ENCODE assay signal across 21 cellular contexts in the genomic region with DNA sequence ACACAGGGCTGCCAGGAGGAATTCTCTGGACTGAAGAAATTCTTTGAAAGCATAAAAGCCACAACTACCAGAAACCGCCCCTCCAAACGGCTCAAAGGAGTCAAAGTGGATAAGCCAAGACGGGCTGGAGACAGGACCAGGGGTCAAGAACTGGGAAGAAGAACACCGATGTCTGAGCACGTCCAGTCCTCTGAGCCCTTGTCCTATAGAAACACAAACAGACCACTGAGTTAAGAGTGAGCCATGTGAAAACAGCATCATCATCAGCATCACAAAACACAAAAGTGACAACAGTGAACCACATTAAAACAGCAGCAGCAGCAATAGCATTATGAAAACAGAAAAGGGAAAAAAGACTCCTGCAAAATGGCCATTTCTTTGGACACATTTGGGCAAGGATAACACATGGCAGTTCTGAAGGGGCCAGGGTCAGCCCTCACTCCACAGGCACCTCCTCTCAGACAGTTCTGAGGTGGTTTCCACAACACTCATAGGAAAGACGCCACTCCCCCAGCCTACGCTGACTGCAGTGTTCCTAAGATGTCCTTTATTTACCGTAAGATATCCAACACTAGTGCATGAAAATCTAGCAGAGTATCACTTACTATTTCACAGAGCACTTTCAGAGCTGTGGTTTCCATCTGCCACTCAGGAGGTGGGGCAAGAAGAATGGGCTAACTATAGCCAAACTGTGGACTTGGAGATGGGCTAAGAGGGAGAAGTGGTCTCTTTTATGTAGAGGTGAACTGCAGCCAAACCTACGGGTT. TPM values are rescaled to one million over a fixed set of nuclear protein-coding genes. Genes with fewer than 3 reads are reported as not detected.
DNase-seq lines count a peak whose midpoint lies in the region; ATAC-seq, FAIRE-seq and TF ChIP-seq lines count a peak whose summit lies in the region.
"Had no signal": no experiment of that assay in that cellular context is flagged by ENCODE, and none has a peak within 500 bp of the region (broad histone marks: within the 10 kb centered on the region; RNA-seq: fewer than 3 reads in every experiment).

No MANE protein-coding gene starts in this region.

- peaks cover 57% of the 10 kb centered on the region for H3K36me3 Mint-ChIP-seq in activated naive CD4-positive, alpha-beta T cell treated with anti-CD3 and anti-CD28 coated beads, Interleukin-2, amount 10 ng/mL, durations not matched to agents 7 days and 5 days
- peaks cover 63% of the 10 kb centered on the region for H3K36me3 Mint-ChIP-seq in activated CD4-positive, alpha-beta memory T cell treated with anti-CD3 and anti-CD28 coated beads for 36 hours
- H3K36me3 Mint-ChIP-seq in effector memory CD8-positive, alpha-beta T cell (ENCODE audit: insufficient read depth): peaks cover 39% of the 10 kb centered on the region
- H3K36me3 Mint-ChIP-seq in stimulated activated naive CD8-positive, alpha-beta T cell treated with anti-CD3 and anti-CD28 coated beads, Interleukin-15, Interleukin-2, amounts not matched to agents 100 ng/mL and 50 ng/mL, for 24 hours (ENCODE audit: low read depth): peaks cover 75% of the 10 kb centered on the region

- no peaks in the 10 kb centered on the region for H3K27me3 ChIP-seq in body of pancreas
- H3K27me3 ChIP-seq: vagina had no signal

- H3K4me3 ChIP-seq in body of pancreas: no peak overlapping the region
- H3K4me3 ChIP-seq: HAP-1, vagina had no signal

- FAIRE-seq in HTR-8/SVneo (lab: Jason Lieb, UNC): no peak
- FAIRE-seq: islet of Langerhans had no signal

- 86 to 93% methylated on average over 9 of the region's 9 CpGs for WGBS in body of pancreas, 2 donors

- H3K9me3 Mint-ChIP-seq in activated naive CD4-positive, alpha-beta T cell treated with anti-CD3 and anti-CD28 coated beads, Interleukin-2, amount 10 ng/mL, durations not matched to agents 7 days and 5 days: no peaks in the 10 kb centered on the region
- no peaks in the 10 kb centered on the region for H3K9me3 Mint-ChIP-seq in activated CD4-positive, alpha-beta memory T cell treated with anti-CD3 and anti-CD28 coated beads for 36 hours
- H3K9me3 Mint-ChIP-seq in effector memory CD8-positive, alpha-beta T cell: no peaks in the 10 kb centered on the region
- no peaks in the 10 kb centered on the region for H3K9me3 Mint-ChIP-seq in stimulated activated naive CD8-positive, alpha-beta T cell treated with anti-CD3 and anti-CD28 coated beads, Interleukin-15, Interleukin-2, amounts not matched to agents 100 ng/mL and 50 ng/mL, for 24 hours
- H3K9me3 Mint-ChIP-seq: activated T-helper 2 cell treated with anti-CD3 and anti-CD28 coated beads, Interferon-gamma antibody, Interleukin-2, Interleukin-4, amounts not matched to agents 10 μg/mL and 5 μg/mL and 100 μg/mL, durations not matched to agents 14 hours and 24 hours and 36 hours had no signal

- H3K27me3 Mint-ChIP-seq in activated naive CD4-positive, alpha-beta T cell treated with anti-CD3 and anti-CD28 coated beads, Interleukin-2, amount 10 ng/mL, durations not matched to agents 7 days and 5 days: no peaks in the 10 kb centered on the region
- peaks cover 5% of the 10 kb centered on the region for H3K27me3 Mint-ChIP-seq in activated CD4-positive, alpha-beta memory T cell treated with anti-CD3 and anti-CD28 coated beads for 36 hours
- H3K27me3 Mint-ChIP-seq in effector memory CD8-positive, alpha-beta T cell: no peaks in the 10 kb centered on the region
- no peaks in the 10 kb centered on the region for H3K27me3 Mint-ChIP-seq in stimulated activated naive CD8-positive, alpha-beta T cell treated with anti-CD3 and anti-CD28 coated beads, Interleukin-15, Interleukin-2, amounts not matched to agents 100 ng/mL and 50 ng/mL, for 24 hours

- H3K27ac ChIP-seq in body of pancreas: no peak overlapping the region
- H3K27ac ChIP-seq: vagina had no signal

- H3K36me3 ChIP-seq in body of pancreas (replicated peaks in 1 of 2; ENCODE audit: insufficient read depth in 1 of 2, low read depth in 2 of 2): peaks cover 10 to 53% of the 10 kb centered on the region in 2 donors

- intact Hi-C loops in activated CD4-positive, alpha-beta memory T cell treated with anti-CD3 and anti-CD28 coated beads for 36 hours (cut with micrococcal nuclease): no loop called here
- intact Hi-C loops in body of pancreas (cut with DNase I): no loop called here

- no peaks in the 10 kb centered on the region for H3K9me3 ChIP-seq in body of pancreas
- H3K9me3 ChIP-seq: Caco-2, HAP-1, SK-N-SH, vagina had no signal

- H3K4me1 ChIP-seq in body of pancreas: no peaks in the 10 kb centered on the region
- H3K4me1 ChIP-seq: Caco-2, vagina had no signal

- peak overlapping the region; percentile 43 for H3K27ac Mint-ChIP-seq in activated naive CD4-positive, alpha-beta T cell treated with anti-CD3 and anti-CD28 coated beads, Interleukin-2, amount 10 ng/mL, durations not matched to agents 7 days and 5 days
- no peak overlapping the region for H3K27ac Mint-ChIP-seq in activated CD4-positive, alpha-beta memory T cell treated with anti-CD3 and anti-CD28 coated beads for 36 hours
- H3K27ac Mint-ChIP-seq in effector memory CD8-positive, alpha-beta T cell: peak overlapping the region; percentile 90 to 95
- H3K27ac Mint-ChIP-seq in stimulated activated naive CD8-positive, alpha-beta T cell treated with anti-CD3 and anti-CD28 coated beads, Interleukin-15, Interleukin-2, amounts not matched to agents 100 ng/mL and 50 ng/mL, for 24 hours: peak overlapping the region; percentile 4
- H3K27ac Mint-ChIP-seq: activated T-helper 2 cell treated with anti-CD3 and anti-CD28 coated beads, Interferon-gamma antibody, Interleukin-2, Interleukin-4, amounts not matched to agents 10 μg/mL and 5 μg/mL and 100 μg/mL, durations not matched to agents 14 hours and 24 hours and 36 hours had no signal

- POLR2A ChIA-PET in activated CD4-positive, alpha-beta memory T cell treated with anti-CD3 and anti-CD28 coated beads for 36 hours (lab: Charles Lee): interaction anchor here (0.6 to 1.9 kb wide), 8 partner anchors 28 to 247 kb away, joined by 3 to 20 read pairs (median 4); a partner anchor contains a TSS

- CTCF ChIA-PET in activated naive CD4-positive, alpha-beta T cell treated with anti-CD3 and anti-CD28 coated beads, Interleukin-2, amount 10 ng/mL, durations not matched to agents 7 days and 5 days (lab: Charles Lee): interaction anchor here (1.0 kb wide), 1 partner anchor 38 kb away, joined by 3 read pairs; no protein-coding TSS in a partner anchor
- CTCF ChIA-PET in activated CD4-positive, alpha-beta memory T cell treated with anti-CD3 and anti-CD28 coated beads for 36 hours (lab: Charles Lee): interaction anchor here (1.2 to 2.3 kb wide), 4 partner anchors 103 to 174 kb away, joined by 3 to 11 read pairs (median 6); a partner anchor contains a TSS

- H3K4me3 Mint-ChIP-seq in activated naive CD4-positive, alpha-beta T cell treated with anti-CD3 and anti-CD28 coated beads, Interleukin-2, amount 10 ng/mL, durations not matched to agents 7 days and 5 days: no peak overlapping the region
- no peak overlapping the region for H3K4me3 Mint-ChIP-seq in activated CD4-positive, alpha-beta memory T cell treated with anti-CD3 and anti-CD28 coated beads for 36 hours
- H3K4me3 Mint-ChIP-seq in effector memory CD8-positive, alpha-beta T cell: peak overlapping the region; percentile 76 to 77
- H3K4me3 Mint-ChIP-seq in stimulated activated naive CD8-positive, alpha-beta T cell treated with anti-CD3 and anti-CD28 coated beads, Interleukin-15, Interleukin-2, amounts not matched to agents 100 ng/mL and 50 ng/mL, for 24 hours: peak overlapping the region; percentile 15

- TF ChIP-seq CTCF in body of pancreas (IDR thresholded peaks at IDR 0.05): no peak

- no peak for ATAC-seq in effector memory CD8-positive, alpha-beta T cell (replicated peaks)
- no peak for ATAC-seq in body of pancreas
- ATAC-seq in HG03025 (IDR thresholded peaks at IDR 0.05; ENCODE audit: low FRiP score, unreplicated experiment): no peak
- ATAC-seq: right cardiac atrium had no signal

- DNase-seq in activated naive CD4-positive, alpha-beta T cell treated with anti-CD3 and anti-CD28 coated beads, Interleukin-2, amount 10 ng/mL, durations not matched to agents 7 days and 5 days: no peak
- DNase-seq in activated naive CD4-positive, alpha-beta T cell (lab: John Stamatoyannopoulos, UW): no peak
- peak; percentile 68 for DNase-seq in activated CD4-positive, alpha-beta memory T cell treated with anti-CD3 and anti-CD28 coated beads for 36 hours
- DNase-seq in effector memory CD8-positive, alpha-beta T cell: peak in 1 of 3 experiments; percentile 7
- no peak for DNase-seq in body of pancreas
- no peak for DNase-seq in HTR-8/SVneo (ENCODE audit: insufficient read length, low spot score)
- DNase-seq: Caco-2, cortex of kidney, erythroblast, glutamatergic neuron, mammary epithelial cell, NCI-H2081, NCI-H526 treated with DMSO at 0.1 percent for 48 hours, right cardiac atrium, SK-N-SH had no signal

- TF ChIP-seq POLR2A in body of pancreas (IDR thresholded peaks at IDR 0.05): no peak

- H3K4me1 Mint-ChIP-seq in activated naive CD4-positive, alpha-beta T cell treated with anti-CD3 and anti-CD28 coated beads, Interleukin-2, amount 10 ng/mL, durations not matched to agents 7 days and 5 days: peaks cover 56% of the 10 kb centered on the region
- H3K4me1 Mint-ChIP-seq in activated CD4-positive, alpha-beta memory T cell treated with anti-CD3 and anti-CD28 coated beads for 36 hours (ENCODE audit: low read depth): peaks cover 83% of the 10 kb centered on the region
- peaks cover 87 to 90% of the 10 kb centered on the region in 2 donors for H3K4me1 Mint-ChIP-seq in effector memory CD8-positive, alpha-beta T cell (ENCODE audit: low read depth in 2 of 2)
- H3K4me1 Mint-ChIP-seq in stimulated activated naive CD8-positive, alpha-beta T cell treated with anti-CD3 and anti-CD28 coated beads, Interleukin-15, Interleukin-2, amounts not matched to agents 100 ng/mL and 50 ng/mL, for 24 hours (ENCODE audit: low read depth): peaks cover 83% of the 10 kb centered on the region

RNA-seq across cellular contexts. Expression of a gene that starts 28.6 kb away (rescaled TPM):
- total RNA-seq in activated CD4-positive, alpha-beta memory T cell treated with anti-CD3 and anti-CD28 coated beads for 36 hours: 1 to 10 TPM; 1.6 to 1.8 TPM
- total RNA-seq in body of pancreas: 1 to 10 TPM; 1.6 to 4.4 TPM

Comparison
In these comparisons a context has a peak if more than half of its experiments do, and no peak if none do; other contexts are left out.
1. H3K4me3 Mint-ChIP-seq: peak in effector memory CD8-positive, alpha-beta T cell (2 of 2) and stimulated activated naive CD8-positive, alpha-beta T cell treated with anti-CD3 and anti-CD28 coated beads, Interleukin-15, Interleukin-2, amounts not matched to agents 100 ng/mL and 50 ng/mL, for 24 hours (single experiment); none in activated naive CD4-positive, alpha-beta T cell treated with anti-CD3 and anti-CD28 coated beads, Interleukin-2, amount 10 ng/mL, durations not matched to agents 7 days and 5 days (single experiment) and activated CD4-positive, alpha-beta memory T cell treated with anti-CD3 and anti-CD28 coated beads for 36 hours (single experiment).